In the genomic region with DNA sequence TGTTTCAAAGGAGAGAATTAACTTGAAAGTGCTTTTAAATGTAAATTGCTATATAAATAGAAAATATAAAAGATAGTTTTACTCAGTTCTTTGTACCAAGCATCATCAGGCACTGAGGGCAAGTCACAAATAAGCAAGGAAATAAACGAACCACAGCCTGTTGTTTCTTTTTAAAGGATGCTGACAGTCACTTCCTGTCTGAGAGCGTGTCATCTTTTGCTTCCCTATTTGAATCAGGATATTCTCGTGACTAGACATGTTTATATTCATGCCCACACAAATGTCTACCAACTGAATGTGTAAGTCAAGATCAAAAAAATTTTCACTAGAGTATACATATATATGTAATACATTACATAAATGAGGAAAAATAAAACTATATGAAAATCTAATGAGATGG, we compare ENCODE assay signal across 8 cellular contexts. TPM values are rescaled to one million over a fixed set of nuclear protein-coding genes. Genes with fewer than 3 reads are reported as not detected.
DNase-seq lines count a peak whose midpoint lies in the region; ATAC-seq lines count a peak whose summit lies in the region.

No MANE protein-coding gene starts in this region.

- no peak overlapping the region for H3K27ac Mint-ChIP-seq in activated naive CD4-positive, alpha-beta T cell treated with anti-CD3 and anti-CD28 coated beads for 36 hours
- peak overlapping the region in 1 of 2 donors; percentile 44 for H3K27ac Mint-ChIP-seq in T-cell
- no peak overlapping the region for H3K27ac Mint-ChIP-seq in stimulated activated naive B cell treated with anti-CD40 and anti-IgM and Interleukin-4, amounts not matched to agents 10 μg/mL and 1 μg/mL and 100 μg/mL, for 72 hours

- intact Hi-C loops in activated naive CD4-positive, alpha-beta T cell treated with anti-CD3 and anti-CD28 coated beads for 36 hours (cut with micrococcal nuclease), result loop anchor here (1.0 kb wide), 3 partner anchors 20 to 516 kb away; a partner anchor contains a TSS

- H3K36me3 Mint-ChIP-seq in activated naive CD4-positive, alpha-beta T cell treated with anti-CD3 and anti-CD28 coated beads for 36 hours (ENCODE audit: low read depth), result no peaks in the 10 kb centered on the region
- no peaks in the 10 kb centered on the region for H3K36me3 Mint-ChIP-seq in T-cell
- H3K36me3 Mint-ChIP-seq in stimulated activated naive B cell treated with anti-CD40 and anti-IgM and Interleukin-4, amounts not matched to agents 10 μg/mL and 1 μg/mL and 100 μg/mL, for 72 hours, result no peaks in the 10 kb centered on the region

- H3K27me3 ChIP-seq in SJCRH30, result no peaks in the 10 kb centered on the region

- no peaks in the 10 kb centered on the region for H3K36me3 ChIP-seq in SJCRH30

- H3K9me3 ChIP-seq in SJCRH30 (replicated peaks), result no peaks in the 10 kb centered on the region

- ATAC-seq in HG02981 (IDR thresholded peaks at IDR 0.05; ENCODE audit: unreplicated experiment) (peak; percentile 78), T-cell (replicated peaks in 1 of 4) (peak; percentile 54 to 81 (median 71))
- peak; percentile 89 to 90 for ATAC-seq in stimulated activated naive B cell treated with anti-CD40 and anti-IgM and Interleukin-4, amounts not matched to agents 10 μg/mL and 1 μg/mL and 100 μg/mL, for 72 hours (replicated peaks)

- H3K4me3 Mint-ChIP-seq in activated naive CD4-positive, alpha-beta T cell treated with anti-CD3 and anti-CD28 coated beads for 36 hours, result no peak overlapping the region
- H3K4me3 Mint-ChIP-seq in T-cell, result no peak overlapping the region
- no peak overlapping the region for H3K4me3 Mint-ChIP-seq in stimulated activated naive B cell treated with anti-CD40 and anti-IgM and Interleukin-4, amounts not matched to agents 10 μg/mL and 1 μg/mL and 100 μg/mL, for 72 hours

- DNase-seq in activated naive CD4-positive, alpha-beta T cell treated with anti-CD3 and anti-CD28 coated beads for 36 hours, result peak; percentile 20
- DNase-seq in activated naive CD4-positive, alpha-beta T cell treated with anti-CD3 and anti-CD28 coated beads, Interleukin-2, amount 50 U/mL, for 16 hours, result no peak
- peak in 2 of 34 experiments; percentile 3 to 6 for DNase-seq in T-cell
- no peak for DNase-seq in stimulated activated naive B cell treated with anti-CD40 and anti-IgM and Interleukin-4, amounts not matched to agents 10 μg/mL and 1 μg/mL and 100 μg/mL, for 72 hours
- DNase-seq in DMS 273 treated with DMSO at 0.1 percent for 48 hours (lab: John Stamatoyannopoulos, UW), result no peak
- DNase-seq in SJCRH30, result no peak
- no peak for DNase-seq in NCI-H526 treated with DMSO at 0.1 percent for 48 hours (lab: John Stamatoyannopoulos, UW)

- no peaks in the 10 kb centered on the region for H3K4me1 ChIP-seq in SJCRH30

- no peak overlapping the region for H3K4me3 ChIP-seq in SJCRH30

- CTCF ChIA-PET in activated naive CD4-positive, alpha-beta T cell treated with anti-CD3 and anti-CD28 coated beads for 36 hours (lab: Charles Lee), result no interaction called here
- CTCF ChIA-PET in T-cell (lab: Charles Lee), result interaction anchor here in 1 of 2 donors (0.5 kb wide), 1 partner anchor 19 kb away, joined by 3 read pairs; no protein-coding TSS in a partner anchor

- H3K27ac ChIP-seq in SJCRH30, result no peak overlapping the region

- H3K4me1 Mint-ChIP-seq in activated naive CD4-positive, alpha-beta T cell treated with anti-CD3 and anti-CD28 coated beads for 36 hours (ENCODE audit: low read depth), result peaks cover 7% of the 10 kb centered on the region
- peaks cover 4 to 9% (median 4%) of the 10 kb centered on the region in 3 donors for H3K4me1 Mint-ChIP-seq in T-cell
- H3K4me1 Mint-ChIP-seq in stimulated activated naive B cell treated with anti-CD40 and anti-IgM and Interleukin-4, amounts not matched to agents 10 μg/mL and 1 μg/mL and 100 μg/mL, for 72 hours, result peaks cover 8 to 10% of the 10 kb centered on the region in 2 donors

- POLR2A ChIA-PET in T-cell (lab: Charles Lee), result no interaction called here

- peaks cover 6% of the 10 kb centered on the region for H3K27me3 Mint-ChIP-seq in activated naive CD4-positive, alpha-beta T cell treated with anti-CD3 and anti-CD28 coated beads for 36 hours (ENCODE audit: low read depth)
- H3K27me3 Mint-ChIP-seq in T-cell, result peaks cover 0 to 4% of the 10 kb centered on the region in 2 donors
- peaks cover 0 to 4% of the 10 kb centered on the region in 2 donors for H3K27me3 Mint-ChIP-seq in stimulated activated naive B cell treated with anti-CD40 and anti-IgM and Interleukin-4, amounts not matched to agents 10 μg/mL and 1 μg/mL and 100 μg/mL, for 72 hours

- no peaks in the 10 kb centered on the region for H3K9me3 Mint-ChIP-seq in activated naive CD4-positive, alpha-beta T cell treated with anti-CD3 and anti-CD28 coated beads for 36 hours
- H3K9me3 Mint-ChIP-seq in T-cell, result no peaks in the 10 kb centered on the region
- peaks cover 0 to 3% of the 10 kb centered on the region in 2 donors for H3K9me3 Mint-ChIP-seq in stimulated activated naive B cell treated with anti-CD40 and anti-IgM and Interleukin-4, amounts not matched to agents 10 μg/mL and 1 μg/mL and 100 μg/mL, for 72 hours

RNA-seq across cellular contexts. Expression of a gene that starts 31.4 kb away (rescaled TPM):
- total RNA-seq in activated naive CD4-positive, alpha-beta T cell treated with anti-CD3 and anti-CD28 coated beads for 36 hours, result 1 to 10 TPM; 2.0 to 2.1 TPM
- 1 to 10 TPM; 4.2 to 6.0 (median 5.1) TPM for total RNA-seq in T-cell
- total RNA-seq in SJCRH30 (2014; rRNA removed; shearing (Covaris generic)), result 8.4 and 11.1 TPM in 2 replicates
